13 cellular contexts compared by ENCODE assay signal in genomic region chrX:150544222-150544787, GRCh38. TPM values are rescaled to one million over a fixed set of nuclear protein-coding genes. Genes with fewer than 3 reads are reported as not detected.
DNase-seq lines count a peak whose midpoint lies in the region; FAIRE-seq and TF ChIP-seq lines count a peak whose summit lies in the region.
"Had no signal": no experiment of that assay in that cellular context is flagged by ENCODE, and none has a peak within 500 bp of the region (broad histone marks: within the 10 kb centered on the region; RNA-seq: fewer than 3 reads in every experiment).

No MANE protein-coding gene starts in this region.

- no peak overlapping the region for H3K14ac ChIP-seq in H1 (ENCODE audit: insufficient read length)
- H3K14ac ChIP-seq in mesenchymal stem cell (ENCODE audit: low read length in 2 of 2): no peak overlapping the region

- H2BK5ac ChIP-seq in H1 (ENCODE audit: low read depth, low read length): no peak overlapping the region
- no peak overlapping the region for H2BK5ac ChIP-seq in mesenchymal stem cell (ENCODE audit: low read depth, low read length, poor library complexity, severe bottlenecking)

- peak; percentile 61 to 78 for TF ChIP-seq RAD21 in H1 (IDR thresholded peaks at IDR 0.05 in 1 of 2, conservative IDR thresholded peaks at IDR 0.05 in 1 of 2; ENCODE audit: low read depth in 2 of 2, low read length in 2 of 2)

- H3K9ac ChIP-seq in BLaER1 treated with 17β-estradiol and CSF1 and Interleukin-3, amounts not matched to agents 10 nM and 100 nM: no peak overlapping the region
- no peak overlapping the region for H3K9ac ChIP-seq in H1 (replicated peaks in 1 of 4; ENCODE audit: extremely low read depth in 1 of 4, low read depth in 3 of 4, low read length in 3 of 4)
- H3K9ac ChIP-seq in mesenchymal stem cell (ENCODE audit: low read length): no peak overlapping the region

- H2AFZ ChIP-seq in OCI-LY7 (ENCODE audit: low read length) (no peak overlapping the region), H1 (ENCODE audit: low read length) (0 out of 2 replicates have a peak overlapping the region, but pooled peaks have one; percentile 53), mesenchymal stem cell (ENCODE audit: low read depth, low read length) (no peak overlapping the region)

- no peaks in the 10 kb centered on the region for H3K9me2 ChIP-seq in OCI-LY7 (ENCODE audit: insufficient read depth, low read length)

- 54% methylated on average over 6 of the region's 11 CpGs; no CpG with 5 or more reads in 1 of the 2 experiments for WGBS in H1 (ENCODE audit: extremely low coverage in 1 of 2, insufficient coverage in 1 of 2, insufficient read length in 1 of 2, insufficient replicate concordance in 2 of 2, low coverage in 1 of 2, low lambda C conversion rate in 2 of 2, missing lambda C conversion rate in 1 of 2), 2 experiments
- 83% methylated on average over 10 of the region's 11 CpGs for WGBS in mesenchymal stem cell

- peak overlapping the region in 1 of 11 experiments; percentile 7; a peak in 1 of 22 replicates for H3K27ac ChIP-seq in BLaER1 treated with 17β-estradiol and CSF1 and Interleukin-3, amounts not matched to agents 10 nM and 100 nM
- no peak overlapping the region for H3K27ac ChIP-seq in OCI-LY7 (ENCODE audit: low read depth, low read length, poor library complexity, severe bottlenecking)
- no peak overlapping the region for H3K27ac ChIP-seq in H1 (ENCODE audit: low read depth, low read length)
- H3K27ac ChIP-seq in mesenchymal stem cell (ENCODE audit: low read length, poor library complexity, severe bottlenecking): no peak overlapping the region
- H3K27ac ChIP-seq: psoas muscle, uterus had no signal

- H3K4me3 ChIP-seq in BLaER1 treated with 17β-estradiol and CSF1 and Interleukin-3, amounts not matched to agents 10 nM and 100 nM: no peak overlapping the region
- H3K4me3 ChIP-seq in OCI-LY7 (ENCODE audit: low read depth, low read length, poor library complexity, severe bottlenecking) (no peak overlapping the region), H1 (ENCODE audit: extremely low read depth in 1 of 4, insufficient read depth in 2 of 4, low read depth in 3 of 4, low read length in 4 of 4) (no peak overlapping the region), mesenchymal stem cell (ENCODE audit: insufficient read depth in 1 of 2, low read depth in 1 of 2, low read length in 2 of 2) (no peak overlapping the region)
- H3K4me3 ChIP-seq: HAP-1, psoas muscle, uterus had no signal

- TF ChIP-seq POLR2A in H1 (IDR thresholded peaks at IDR 0.05; ENCODE audit: control extremely low read depth in 1 of 2, low read depth in 2 of 2, low read length in 2 of 2): no peak

- no peaks in the 10 kb centered on the region for H4K20me1 ChIP-seq in BLaER1 treated with 17β-estradiol and CSF1 and Interleukin-3, amounts not matched to agents 10 nM and 100 nM
- H4K20me1 ChIP-seq in OCI-LY7 (ENCODE audit: insufficient read depth, low read length) (no peaks in the 10 kb centered on the region), H1 (replicated peaks in 1 of 2; ENCODE audit: control insufficient read depth in 1 of 2, insufficient read depth in 2 of 2, low read length in 2 of 2) (no peaks in the 10 kb centered on the region)

- TF ChIP-seq CTCF in GM12874 (IDR thresholded peaks at IDR 0.05; ENCODE audit: insufficient read depth, low read depth, low read length) (peak; percentile 25; the same call in 1 of the 2 replicates), OCI-LY7 (conservative IDR thresholded peaks at IDR 0.05; ENCODE audit: low read length) (0 out of 2 replicates have a peak, but pooled peaks have one; percentile 20), H1 (IDR thresholded peaks at IDR 0.05; ENCODE audit: control extremely low read depth in 1 of 3, insufficient read depth in 1 of 3, low read depth in 1 of 3, low read length in 3 of 3) (peak in 2 of 3 experiments; percentile 44 to 57; a peak in 3 of 4 replicates)

- H3K4ac ChIP-seq in H1 (replicated peaks; ENCODE audit: insufficient read length, low read depth, low read length) (no peak overlapping the region), mesenchymal stem cell (ENCODE audit: low read depth in 1 of 2, low read length in 2 of 2) (no peak overlapping the region)

- DNase-seq in OCI-LY7 (ENCODE audit: low spot score) (peak; percentile 3), H1 (ENCODE audit: low read depth in 1 of 2, low spot score in 2 of 2) (no peak), NOMO-1 treated with dmso at 0.1 percent for 144 hours (lab: John Stamatoyannopoulos, UW; ENCODE audit: unreplicated experiment) (no peak), NCI-H128 (lab: John Stamatoyannopoulos, UW; ENCODE audit: unreplicated experiment) (no peak), mesenchymal stem cell (no peak), posterior vena cava (ENCODE audit: low spot score) (no peak)
- DNase-seq: activated T-cell treated with anti-CD3 and anti-CD28 coated beads, Interleukin-2, amount 50 U/mL, for 1 hour; foreskin fibroblast; psoas muscle; uterus had no signal

- no peaks in the 10 kb centered on the region for H3K27me3 ChIP-seq in BLaER1 treated with 17β-estradiol and CSF1 and Interleukin-3, amounts not matched to agents 10 nM and 100 nM
- H3K27me3 ChIP-seq in H1 (replicated peaks in 1 of 4; ENCODE audit: control insufficient read depth in 3 of 4, extremely low read depth in 1 of 4, insufficient read depth in 3 of 4, low read length in 3 of 4) (peaks cover 0 to 29% (median 21%) of the 10 kb centered on the region in 4 experiments; a peak in 6 of 7 replicates), mesenchymal stem cell (ENCODE audit: control insufficient read depth in 1 of 2, insufficient read depth in 1 of 2, low read length in 2 of 2) (peaks cover 0 to 31% of the 10 kb centered on the region in 2 experiments)
- H3K27me3 ChIP-seq: uterus had no signal

- no TSS peak for BruUV-seq in OCI-LY7 (replicated peaks; lab: Mats Ljungman, UMichigan)

- POLR2A ChIA-PET in OCI-LY7 (lab: Charles Lee): interaction anchor here (0.6 kb wide), 1 partner anchor 16 kb away, joined by 3 read pairs; no protein-coding TSS in a partner anchor
- POLR2A ChIA-PET in H1 (lab: Charles Lee; ENCODE audit: partially characterized antibody): interaction anchor here (0.6 kb wide), 1 partner anchor 169 kb away, joined by 4 read pairs; no protein-coding TSS in a partner anchor

- no peaks in the 10 kb centered on the region; the same call in 1 of the 2 replicates for H3K23me2 ChIP-seq in H1 (ENCODE audit: low read depth, low read length)

- peaks cover 42 to 81% (median 70%) of the 10 kb centered on the region in 10 experiments for H3K4me1 ChIP-seq in BLaER1 treated with 17β-estradiol and CSF1 and Interleukin-3, amounts not matched to agents 10 nM and 100 nM
- H3K4me1 ChIP-seq in OCI-LY7 (ENCODE audit: insufficient read depth, low read length, poor library complexity, severe bottlenecking) (no peaks in the 10 kb centered on the region), H1 (replicated peaks in 1 of 4; ENCODE audit: control insufficient read depth in 3 of 4, insufficient read depth in 4 of 4, low read length in 3 of 4) (peaks cover 0 to 9% (median 3%) of the 10 kb centered on the region in 4 experiments; a peak in 3 of 7 replicates), mesenchymal stem cell (ENCODE audit: control insufficient read depth, insufficient read depth, low read depth, low read length) (peaks cover 16% of the 10 kb centered on the region)
- H3K4me1 ChIP-seq: psoas muscle, uterus had no signal

- H3K79me2 ChIP-seq in OCI-LY7 (ENCODE audit: insufficient read depth, low read depth, low read length): no peaks in the 10 kb centered on the region
- H3K79me2 ChIP-seq in H1 (ENCODE audit: control insufficient read depth in 1 of 2, insufficient read depth in 2 of 2, low read length in 2 of 2): no peaks in the 10 kb centered on the region

- H2AK5ac ChIP-seq in H1 (ENCODE audit: low read depth, low read length): no peak overlapping the region
- H2AK5ac ChIP-seq in mesenchymal stem cell (ENCODE audit: low read length, severe bottlenecking): no peak overlapping the region

- H3K9me3 ChIP-seq in BLaER1 treated with 17β-estradiol and CSF1 and Interleukin-3, amounts not matched to agents 10 nM and 100 nM (replicated peaks in 1 of 11): peaks cover 2 to 11% (median 6%) of the 10 kb centered on the region in 11 experiments; a peak in 9 of 22 replicates
- H3K9me3 ChIP-seq in OCI-LY7 (ENCODE audit: low read length): no peaks in the 10 kb centered on the region
- H3K9me3 ChIP-seq in H1 (ENCODE audit: insufficient read depth in 2 of 2, low read depth in 1 of 2, low read length in 1 of 2): no peaks in the 10 kb centered on the region
- peaks cover 9% of the 10 kb centered on the region for H3K9me3 ChIP-seq in mesenchymal stem cell (ENCODE audit: control insufficient read depth, low read length)
- H3K9me3 ChIP-seq: HAP-1, psoas muscle, uterus had no signal

- TF ChIP-seq EP300 in H1 (IDR thresholded peaks at IDR 0.05; ENCODE audit: borderline replicate concordance in 1 of 2, low read depth in 2 of 2, low read length in 2 of 2): no peak

- CTCF ChIA-PET in OCI-LY7 (lab: Charles Lee; ENCODE audit: unreplicated experiment): no interaction called here
- CTCF ChIA-PET in H1 (lab: Charles Lee; ENCODE audit: partially characterized antibody): interaction anchor here (0.7 to 2.5 kb wide), 25 partner anchors 9 to 173 kb away, joined by 3 to 10 read pairs (median 3); partner anchors contain the start of gene MTM1

- peak; percentile 73 for FAIRE-seq in H1 (lab: Jason Lieb, UNC)

- H4K8ac ChIP-seq in H1 (ENCODE audit: extremely low read depth, insufficient read depth, low read length): no peak overlapping the region
- H4K8ac ChIP-seq in mesenchymal stem cell (ENCODE audit: low read length): no peak overlapping the region

- no peak overlapping the region for H2BK15ac ChIP-seq in H1 (ENCODE audit: low read length)
- H2BK15ac ChIP-seq in mesenchymal stem cell (ENCODE audit: low read depth, poor library complexity, severe bottlenecking): no peak overlapping the region

- peak overlapping the region in 9 of 11 experiments; percentile 51 to 92 (median 73); a peak in 18 of 22 replicates for H3K4me2 ChIP-seq in BLaER1 treated with 17β-estradiol and CSF1 and Interleukin-3, amounts not matched to agents 10 nM and 100 nM
- H3K4me2 ChIP-seq in OCI-LY7 (ENCODE audit: low read length) (no peak overlapping the region), H1 (ENCODE audit: insufficient read depth in 1 of 2, low read depth in 2 of 2, low read length in 2 of 2) (no peak overlapping the region), mesenchymal stem cell (ENCODE audit: low read length, poor library complexity, severe bottlenecking) (no peak overlapping the region)

- intact Hi-C loops in OCI-LY7 (cut with micrococcal nuclease; ENCODE audit: unreplicated experiment): no loop called here
- intact Hi-C loops in posterior vena cava (cut with DNase I): loop anchor here in 1 of 2 donors (10.0 kb wide), 1 partner anchor 1400 kb away; no protein-coding TSS in a partner anchor

- H3K56ac ChIP-seq in H1 (replicated peaks; ENCODE audit: insufficient read length, low read depth, low read length): no peak overlapping the region

- H3K23ac ChIP-seq in H1 (ENCODE audit: insufficient read length) (no peak overlapping the region), mesenchymal stem cell (ENCODE audit: low read length in 2 of 2) (no peak overlapping the region)

- H3K18ac ChIP-seq in H1 (ENCODE audit: extremely low read depth, low read length): no peak overlapping the region; the same call in 1 of the 2 replicates
- no peak overlapping the region for H3K18ac ChIP-seq in mesenchymal stem cell (ENCODE audit: low read depth in 1 of 2, low read length in 2 of 2)

- no peak overlapping the region for H2BK20ac ChIP-seq in H1 (ENCODE audit: low read length)

- no peaks in the 10 kb centered on the region for H3K36me3 ChIP-seq in BLaER1 treated with 17β-estradiol and CSF1 and Interleukin-3, amounts not matched to agents 10 nM and 100 nM
- no peaks in the 10 kb centered on the region for H3K36me3 ChIP-seq in OCI-LY7 (ENCODE audit: insufficient read depth, low read length)
- H3K36me3 ChIP-seq in H1 (ENCODE audit: control insufficient read depth in 2 of 4, insufficient read depth in 4 of 4, low read length in 3 of 4): no peaks in the 10 kb centered on the region
- no peaks in the 10 kb centered on the region for H3K36me3 ChIP-seq in mesenchymal stem cell (ENCODE audit: control insufficient read depth in 1 of 2, insufficient read depth in 2 of 2, low read depth in 1 of 2, low read length in 2 of 2)
- H3K36me3 ChIP-seq: HAP-1, uterus had no signal

- H4K91ac ChIP-seq in H1 (replicated peaks; ENCODE audit: insufficient read length, low read length) (peak overlapping the region; percentile 10), mesenchymal stem cell (ENCODE audit: low read length) (no peak overlapping the region)

- H4K5ac ChIP-seq in H1 (ENCODE audit: insufficient read length, low read depth, low read length): no peak overlapping the region

- H3K79me1 ChIP-seq in H1 (ENCODE audit: low read depth, low read length) (no peaks in the 10 kb centered on the region), mesenchymal stem cell (replicated peaks; ENCODE audit: low read length, poor library complexity, severe bottlenecking) (no peaks in the 10 kb centered on the region)

- H2BK12ac ChIP-seq in H1 (ENCODE audit: low read depth, low read length) (0 out of 2 replicates have a peak overlapping the region, but pooled peaks have one; percentile 60), mesenchymal stem cell (ENCODE audit: low read length in 2 of 2) (no peak overlapping the region)

- H2BK120ac ChIP-seq in H1 (replicated peaks; ENCODE audit: low read depth, low read length) (no peak overlapping the region), mesenchymal stem cell (ENCODE audit: low read depth, low read length) (no peak overlapping the region)

RNA-seq across cellular contexts. Expression of gene MTM1, which starts 24.1 kb away (rescaled TPM):
- total RNA-seq in OCI-LY7 (2014; rRNA removed; shearing (Covaris generic)): 4.0 and 6.0 TPM in 2 replicates
- 19.7 and 22.9 TPM in 2 replicates for total RNA-seq in OCI-LY7 (2022)
- 8.4 and 9.5 TPM in 2 replicates for total RNA-seq in H1 (2021; fragmentation: NEBNext Ultra II Directional; extraction: Animal tissue kit (Norgen Biotek cat#: 25700))
- polyA plus RNA-seq in H1 (2011; rRNA removed): 1.7 and 2.3 TPM in 2 replicates
- 3.2 TPM for polyA plus RNA-seq in H1 (2011; cell fraction: cytosol; rRNA removed)
- 2.3 TPM for polyA plus RNA-seq in H1 (2011; cell fraction: nucleus; rRNA removed)
- polyA plus RNA-seq in H1 (2012, experiment 1 of 2): 3.3 to 8.4 TPM (median 4.5 TPM) in 4 replicates
- 0.30 TPM for polyA plus RNA-seq in H1 (2012, experiment 2 of 2)
- 3.2 TPM for polyA plus RNA-seq in H1 (2013, experiment 1 of 2)
- 3.3 TPM for polyA plus RNA-seq in H1 (2013, experiment 2 of 2)
- polyA minus RNA-seq in H1 (2011; rRNA and poly(A)+ RNA removed): 4.7 and 8.4 TPM in 2 replicates
- polyA minus RNA-seq in H1 (2011; cell fraction: cytosol; rRNA and poly(A)+ RNA removed): 1.4 TPM
- polyA minus RNA-seq in H1 (2011; cell fraction: nucleus; rRNA and poly(A)+ RNA removed): 7.0 TPM
- 4.3 TPM for polyA plus RNA-seq in mesenchymal stem cell (2013, experiment 1 of 2)
- 4.7 TPM for polyA plus RNA-seq in mesenchymal stem cell (2013, experiment 2 of 2)
- 10 to 100 TPM; 14.7 to 16.6 TPM for total RNA-seq in posterior vena cava

Comparison
In these comparisons a context has a peak if more than half of its experiments do, and no peak if none do; other contexts are left out.
1. H3K4me2 ChIP-seq: peak in BLaER1 treated with 17β-estradiol and CSF1 and Interleukin-3, amounts not matched to agents 10 nM and 100 nM (9 of 11); none in OCI-LY7 (single experiment), H1 (0 of 2) and mesenchymal stem cell (single experiment).
2. Peak in every context shown above with its lines, with median percentiles within 50 percentile points of each other: CTCF ChIP-seq.